In the genomic region with DNA sequence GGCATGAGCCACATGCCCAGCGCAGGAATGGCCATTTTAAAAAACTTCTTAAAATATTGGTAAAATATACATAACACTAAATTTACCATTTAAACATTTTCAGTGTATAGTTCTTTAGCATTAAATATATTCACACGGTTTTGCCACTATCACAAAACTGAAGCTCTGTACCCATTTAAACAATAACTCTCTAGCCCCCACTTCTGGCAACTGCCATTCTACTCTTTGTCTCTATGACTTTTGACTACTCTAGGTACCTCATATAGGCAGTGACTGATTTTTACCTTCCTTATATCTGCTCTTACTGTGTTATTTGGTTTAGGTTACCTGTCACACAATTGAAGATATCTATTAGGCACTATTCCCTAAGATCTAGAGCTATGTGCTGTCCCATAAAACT, we compare ENCODE assay signal across 1 cellular context.
TF ChIP-seq lines count a peak whose summit lies in the region.

No MANE protein-coding gene starts in this region.

TF ChIP-seq in H1, 55 proteins besides CTCF, POLR2A, EP300 and RAD21 (continued from another document):
- TF ChIP-seq CBX8 (IDR thresholded peaks at IDR 0.05; ENCODE audit: borderline replicate concordance, low read depth, low read length) (no peak), SIX5 (IDR thresholded peaks at IDR 0.05; ENCODE audit: low read depth, low read length) (no peak)
- TF ChIP-seq, protein P1, sequence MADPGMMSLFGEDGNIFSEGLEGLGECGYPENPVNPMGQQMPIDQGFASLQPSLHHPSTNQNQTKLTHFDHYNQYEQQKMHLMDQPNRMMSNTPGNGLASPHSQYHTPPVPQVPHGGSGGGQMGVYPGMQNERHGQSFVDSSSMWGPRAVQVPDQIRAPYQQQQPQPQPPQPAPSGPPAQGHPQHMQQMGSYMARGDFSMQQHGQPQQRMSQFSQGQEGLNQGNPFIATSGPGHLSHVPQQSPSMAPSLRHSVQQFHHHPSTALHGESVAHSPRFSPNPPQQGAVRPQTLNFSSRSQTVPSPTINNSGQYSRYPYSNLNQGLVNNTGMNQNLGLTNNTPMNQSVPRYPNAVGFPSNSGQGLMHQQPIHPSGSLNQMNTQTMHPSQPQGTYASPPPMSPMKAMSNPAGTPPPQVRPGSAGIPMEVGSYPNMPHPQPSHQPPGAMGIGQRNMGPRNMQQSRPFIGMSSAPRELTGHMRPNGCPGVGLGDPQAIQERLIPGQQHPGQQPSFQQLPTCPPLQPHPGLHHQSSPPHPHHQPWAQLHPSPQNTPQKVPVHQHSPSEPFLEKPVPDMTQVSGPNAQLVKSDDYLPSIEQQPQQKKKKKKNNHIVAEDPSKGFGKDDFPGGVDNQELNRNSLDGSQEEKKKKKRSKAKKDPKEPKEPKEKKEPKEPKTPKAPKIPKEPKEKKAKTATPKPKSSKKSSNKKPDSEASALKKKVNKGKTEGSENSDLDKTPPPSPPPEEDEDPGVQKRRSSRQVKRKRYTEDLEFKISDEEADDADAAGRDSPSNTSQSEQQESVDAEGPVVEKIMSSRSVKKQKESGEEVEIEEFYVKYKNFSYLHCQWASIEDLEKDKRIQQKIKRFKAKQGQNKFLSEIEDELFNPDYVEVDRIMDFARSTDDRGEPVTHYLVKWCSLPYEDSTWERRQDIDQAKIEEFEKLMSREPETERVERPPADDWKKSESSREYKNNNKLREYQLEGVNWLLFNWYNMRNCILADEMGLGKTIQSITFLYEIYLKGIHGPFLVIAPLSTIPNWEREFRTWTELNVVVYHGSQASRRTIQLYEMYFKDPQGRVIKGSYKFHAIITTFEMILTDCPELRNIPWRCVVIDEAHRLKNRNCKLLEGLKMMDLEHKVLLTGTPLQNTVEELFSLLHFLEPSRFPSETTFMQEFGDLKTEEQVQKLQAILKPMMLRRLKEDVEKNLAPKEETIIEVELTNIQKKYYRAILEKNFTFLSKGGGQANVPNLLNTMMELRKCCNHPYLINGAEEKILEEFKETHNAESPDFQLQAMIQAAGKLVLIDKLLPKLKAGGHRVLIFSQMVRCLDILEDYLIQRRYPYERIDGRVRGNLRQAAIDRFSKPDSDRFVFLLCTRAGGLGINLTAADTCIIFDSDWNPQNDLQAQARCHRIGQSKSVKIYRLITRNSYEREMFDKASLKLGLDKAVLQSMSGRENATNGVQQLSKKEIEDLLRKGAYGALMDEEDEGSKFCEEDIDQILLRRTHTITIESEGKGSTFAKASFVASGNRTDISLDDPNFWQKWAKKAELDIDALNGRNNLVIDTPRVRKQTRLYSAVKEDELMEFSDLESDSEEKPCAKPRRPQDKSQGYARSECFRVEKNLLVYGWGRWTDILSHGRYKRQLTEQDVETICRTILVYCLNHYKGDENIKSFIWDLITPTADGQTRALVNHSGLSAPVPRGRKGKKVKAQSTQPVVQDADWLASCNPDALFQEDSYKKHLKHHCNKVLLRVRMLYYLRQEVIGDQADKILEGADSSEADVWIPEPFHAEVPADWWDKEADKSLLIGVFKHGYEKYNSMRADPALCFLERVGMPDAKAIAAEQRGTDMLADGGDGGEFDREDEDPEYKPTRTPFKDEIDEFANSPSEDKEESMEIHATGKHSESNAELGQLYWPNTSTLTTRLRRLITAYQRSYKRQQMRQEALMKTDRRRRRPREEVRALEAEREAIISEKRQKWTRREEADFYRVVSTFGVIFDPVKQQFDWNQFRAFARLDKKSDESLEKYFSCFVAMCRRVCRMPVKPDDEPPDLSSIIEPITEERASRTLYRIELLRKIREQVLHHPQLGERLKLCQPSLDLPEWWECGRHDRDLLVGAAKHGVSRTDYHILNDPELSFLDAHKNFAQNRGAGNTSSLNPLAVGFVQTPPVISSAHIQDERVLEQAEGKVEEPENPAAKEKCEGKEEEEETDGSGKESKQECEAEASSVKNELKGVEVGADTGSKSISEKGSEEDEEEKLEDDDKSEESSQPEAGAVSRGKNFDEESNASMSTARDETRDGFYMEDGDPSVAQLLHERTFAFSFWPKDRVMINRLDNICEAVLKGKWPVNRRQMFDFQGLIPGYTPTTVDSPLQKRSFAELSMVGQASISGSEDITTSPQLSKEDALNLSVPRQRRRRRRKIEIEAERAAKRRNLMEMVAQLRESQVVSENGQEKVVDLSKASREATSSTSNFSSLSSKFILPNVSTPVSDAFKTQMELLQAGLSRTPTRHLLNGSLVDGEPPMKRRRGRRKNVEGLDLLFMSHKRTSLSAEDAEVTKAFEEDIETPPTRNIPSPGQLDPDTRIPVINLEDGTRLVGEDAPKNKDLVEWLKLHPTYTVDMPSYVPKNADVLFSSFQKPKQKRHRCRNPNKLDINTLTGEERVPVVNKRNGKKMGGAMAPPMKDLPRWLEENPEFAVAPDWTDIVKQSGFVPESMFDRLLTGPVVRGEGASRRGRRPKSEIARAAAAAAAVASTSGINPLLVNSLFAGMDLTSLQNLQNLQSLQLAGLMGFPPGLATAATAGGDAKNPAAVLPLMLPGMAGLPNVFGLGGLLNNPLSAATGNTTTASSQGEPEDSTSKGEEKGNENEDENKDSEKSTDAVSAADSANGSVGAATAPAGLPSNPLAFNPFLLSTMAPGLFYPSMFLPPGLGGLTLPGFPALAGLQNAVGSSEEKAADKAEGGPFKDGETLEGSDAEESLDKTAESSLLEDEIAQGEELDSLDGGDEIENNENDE (IDR thresholded peaks at IDR 0.05; ENCODE audit: insufficient replicate concordance, low read length), result no peak
